In genomic region chr5:88884435-88884877, GRCh38 we compare ENCODE assay signal across 7 cellular contexts. TPM values are rescaled to one million over a fixed set of nuclear protein-coding genes. Genes with fewer than 3 reads are reported as not detected.
DNase-seq lines count a peak whose midpoint lies in the region; ATAC-seq and TF ChIP-seq lines count a peak whose summit lies in the region.

No MANE protein-coding gene starts in this region.

- RAD21 ChIA-PET in HCT116 (lab: Charles Lee; ENCODE audit: low non-redundant PET in 1 of 2, low total read pairs in 2 of 2, uncharacterized antibody in 2 of 2, unreplicated experiment in 2 of 2) = interaction anchor here in 1 of 2 experiments (0.7 kb wide), 1 partner anchor 611 kb away, joined by 6 read pairs; no protein-coding TSS in a partner anchor

- in situ Hi-C loops in ACHN (cut with HindIII; ENCODE audit: low pct_ligation_motif_present, low pct_unique_long_range_greater_than_20kb, low sequenced_read_pairs) = no loop called here

- no TSS peak for BruUV-seq in HCT116 (replicated peaks; lab: Mats Ljungman, UMichigan)

- TF ChIP-seq RAD21 in HCT116 (IDR thresholded peaks at IDR 0.05; ENCODE audit: low read depth) = no peak

- peak overlapping the region; percentile 56; the same call in 1 of the 2 replicates for H3K27ac ChIP-seq in HCT116 (ENCODE audit: low read depth, low read length)
- no peak overlapping the region for H3K27ac ChIP-seq in SK-N-MC
- H3K27ac ChIP-seq in sigmoid colon = peak overlapping the region; percentile 87 to 93 (median 88)

- H3K4me2 ChIP-seq in HCT116 (ENCODE audit: low read length) = peak overlapping the region; percentile 91

- peak overlapping the region; percentile 63 for H2AFZ ChIP-seq in HCT116 (ENCODE audit: low read depth, low read length, poor library complexity, severe bottlenecking)

- no peaks in the 10 kb centered on the region for H3K27me3 ChIP-seq in HCT116 (ENCODE audit: insufficient read depth, low read length)
- H3K27me3 ChIP-seq in sigmoid colon = no peaks in the 10 kb centered on the region

- ATAC-seq in HCT116 = peak; percentile 14; the same call in 1 of the 2 replicates

- H3K4me3 ChIP-seq in HCT116 (replicated peaks in 1 of 2; ENCODE audit: low read depth in 1 of 2, low read length in 2 of 2) (peak overlapping the region; percentile 61 to 65), SK-N-MC (peak overlapping the region; percentile 96), sigmoid colon (peak overlapping the region; percentile 57 to 65 (median 60))

- no peaks in the 10 kb centered on the region for H3K9me3 ChIP-seq in HCT116 (ENCODE audit: control insufficient read depth in 1 of 2, insufficient read depth in 1 of 2, low read depth in 1 of 2, low read length in 2 of 2)
- no peaks in the 10 kb centered on the region for H3K9me3 ChIP-seq in SK-N-MC (ENCODE audit: low read depth, low read length)
- no peaks in the 10 kb centered on the region for H3K9me3 ChIP-seq in sigmoid colon

- H3K79me2 ChIP-seq in HCT116 (ENCODE audit: insufficient read depth, low read length) = no peaks in the 10 kb centered on the region; the same call in 1 of the 2 replicates

- intact Hi-C loops in HCT116 (cut with micrococcal nuclease) = loop anchor here (5.0 kb wide), 2 partner anchors 97 to 157 kb away; no protein-coding TSS in a partner anchor
- intact Hi-C loops in sigmoid colon (cut with DNase I) = loop anchor here (10.0 kb wide), 1 partner anchor 1640 kb away; the partner anchor contains the start of gene LYSMD3

- TF ChIP-seq CTCF in HCT116 (IDR thresholded peaks at IDR 0.05 in 2 of 3, conservative IDR thresholded peaks at IDR 0.05 in 1 of 3; ENCODE audit: borderline replicate concordance in 1 of 3, insufficient read depth in 1 of 3, low read depth in 2 of 3, low read length in 2 of 3) = no peak
- TF ChIP-seq CTCF in sigmoid colon (IDR thresholded peaks at IDR 0.05) = no peak

- CTCF ChIA-PET in HCT116 (lab: Charles Lee) = interaction anchor here (0.6 to 1.0 kb wide), 2 partner anchors 155 to 285 kb away, joined by 4 read pairs; no protein-coding TSS in a partner anchor

- H3K36me3 ChIP-seq in HCT116 (ENCODE audit: control insufficient read depth in 1 of 2, insufficient read depth in 2 of 2, low read length in 2 of 2) (no peaks in the 10 kb centered on the region), SK-N-MC (ENCODE audit: insufficient read depth, low read length) (no peaks in the 10 kb centered on the region), sigmoid colon (no peaks in the 10 kb centered on the region)

- H3K4me1 ChIP-seq in HCT116 (ENCODE audit: control insufficient read depth in 1 of 2, insufficient read depth in 2 of 2, low read length in 2 of 2) = peaks cover 3 to 20% of the 10 kb centered on the region in 2 experiments; a peak in 3 of 4 replicates
- H3K4me1 ChIP-seq in sigmoid colon = peaks cover 0 to 63% (median 41%) of the 10 kb centered on the region in 4 donors

- POLR2A ChIA-PET in HCT116 (lab: Charles Lee) = interaction anchor here (0.7 kb wide), 1 partner anchor 1448 kb away, joined by 3 read pairs; no protein-coding TSS in a partner anchor

- TF ChIP-seq EP300 in sigmoid colon (IDR thresholded peaks at IDR 0.05) = no peak

- WGBS in sigmoid colon, 2 donors = 5 to 8% methylated on average over 10 of the region's 10 CpGs

- no peaks in the 10 kb centered on the region for H3K9me2 ChIP-seq in HCT116 (ENCODE audit: insufficient read depth)

- TF ChIP-seq POLR2A in HCT116 (IDR thresholded peaks at IDR 0.05; ENCODE audit: borderline replicate concordance, extremely low read depth, insufficient read depth, insufficient read length) = no peak
- no peak for TF ChIP-seq POLR2A in sigmoid colon (IDR thresholded peaks at IDR 0.05)

- H4K20me1 ChIP-seq in HCT116 (ENCODE audit: insufficient read depth) = no peaks in the 10 kb centered on the region

- H3K9ac ChIP-seq in HCT116 (ENCODE audit: low read length) (peak overlapping the region; percentile 57), SK-N-MC (ENCODE audit: insufficient read length) (peak overlapping the region; percentile 8)

- DNase-seq in HCT116 (ENCODE audit: low read depth, low spot score) (no peak), SK-N-MC (ENCODE audit: low read depth, low spot score) (no peak), fibroblast of peridontal ligament (ENCODE audit: extremely low read depth) (peak; percentile 30), sigmoid colon (no peak), ACHN (no peak)
- no peak for DNase-seq in effector CD8-positive, alpha-beta T cell (lab: John Stamatoyannopoulos, UW)
- no peak for DNase-seq in effector CD4-positive, alpha-beta T cell

TF ChIP-seq in HCT116, 20 proteins besides CTCF, POLR2A, EP300 and RAD21:
- no peak for TF ChIP-seq POLR2AphosphoS5 (IDR thresholded peaks at IDR 0.05; ENCODE audit: low read depth, low read length)
- TF ChIP-seq FOSL1 (IDR thresholded peaks at IDR 0.05; ENCODE audit: low read depth) = peak; percentile 31; the same call in 1 of the 2 replicates
- 0 out of 2 replicates have a peak, but pooled peaks have one; percentile 22 for TF ChIP-seq CBX3 (IDR thresholded peaks at IDR 0.05; ENCODE audit: low read depth)

RNA-seq across cellular contexts. Expression of gene MEF2C, which starts 1.5 kb away (rescaled TPM):
- total RNA-seq in HCT116 (2021; ENCODE audit: unreplicated experiment) (13.0 TPM), sigmoid colon (10 to 100 TPM; 32.1 to 51.4 (median 40.2) TPM)
- 8.0 and 10.7 TPM in 2 replicates for polyA plus RNA-seq in HCT116 (2012)
- polyA plus RNA-seq in sigmoid colon = 10 to 100 TPM in 1 of 3 donors, 1 to 10 TPM in 2; 2.8 to 14.9 (median 9.0) TPM
